ENCODE assay signal across 29 cellular contexts in genomic region chr2:118911166-118911565, GRCh38. TPM values are rescaled to one million over a fixed set of nuclear protein-coding genes. Genes with fewer than 3 reads are reported as not detected.
DNase-seq lines count a peak whose midpoint lies in the region; FAIRE-seq and TF ChIP-seq lines count a peak whose summit lies in the region.
"Had no signal": no experiment of that assay in that cellular context is flagged by ENCODE, and none has a peak within 500 bp of the region (broad histone marks: within the 10 kb centered on the region; RNA-seq: fewer than 3 reads in every experiment).

No MANE protein-coding gene starts in this region.

- H4K20me1 ChIP-seq in osteoblast (ENCODE audit: insufficient read depth, low read length): no peaks in the 10 kb centered on the region
- H4K20me1 ChIP-seq: BLaER1 had no signal

- H3K4me2 ChIP-seq in osteoblast (ENCODE audit: insufficient read depth, low read length): no peak overlapping the region
- H3K4me2 ChIP-seq: BLaER1 had no signal

- no peak overlapping the region for H3K27ac ChIP-seq in esophagus muscularis mucosa (replicated peaks in 1 of 4)
- H3K27ac ChIP-seq in osteoblast (ENCODE audit: low read depth, low read length): no peak overlapping the region
- H3K27ac ChIP-seq: BLaER1 had no signal

- H3K9me3 ChIP-seq in esophagus muscularis mucosa: peaks cover 0 to 9% (median 0%) of the 10 kb centered on the region in 4 donors
- no peaks in the 10 kb centered on the region for H3K9me3 ChIP-seq in osteoblast (ENCODE audit: low read depth, low read length)
- H3K9me3 ChIP-seq: BE2C, BLaER1 had no signal

- H3K27me3 ChIP-seq in bronchial epithelial cell (ENCODE audit: control insufficient read depth, insufficient read depth, low read length) (no peaks in the 10 kb centered on the region), esophagus muscularis mucosa (peaks cover 0 to 26% (median 0%) of the 10 kb centered on the region in 4 donors), osteoblast (ENCODE audit: insufficient read depth, low read length) (no peaks in the 10 kb centered on the region)
- H3K27me3 ChIP-seq: BE2C, BLaER1 had no signal

- H3K79me2 ChIP-seq in osteoblast (ENCODE audit: insufficient read depth, low read length): no peaks in the 10 kb centered on the region

- H2AFZ ChIP-seq in osteoblast (ENCODE audit: low read length): no peak overlapping the region

- intact Hi-C loops in esophagus muscularis mucosa (cut with DNase I): no loop called here

- DNase-seq in bronchial epithelial cell (ENCODE audit: low read depth) (no peak), esophagus muscularis mucosa (ENCODE audit: extremely low spot score) (peak; percentile 77), osteoblast (ENCODE audit: insufficient read length, low spot score, missing footprints) (peak; percentile 61), NAMALWA (ENCODE audit: low spot score) (no peak)
- no peak for DNase-seq in activated CD8-positive, alpha-beta memory T cell treated with anti-CD3 and anti-CD28 coated beads for 24 hours
- DNase-seq: 8988T; ACHN; BE2C; C1 segment of cervical spinal cord; CD4-positive, alpha-beta memory T cell; CD4-positive, CD25-positive, alpha-beta regulatory T cell; CD8-positive, alpha-beta memory T cell; COR-L47; DMS 273 treated with DMSO at 0.1 percent for 48 hours; DMS153; DMS53; DMS79; DND-41; EL; GDM1 had no signal

- H3K36me3 ChIP-seq in bronchial epithelial cell (ENCODE audit: control insufficient read depth, insufficient read depth, low read length) (no peaks in the 10 kb centered on the region), esophagus muscularis mucosa (no peaks in the 10 kb centered on the region), osteoblast (ENCODE audit: insufficient read depth, low read length) (no peaks in the 10 kb centered on the region)
- H3K36me3 ChIP-seq: BE2C, BLaER1 had no signal

- TF ChIP-seq POLR2A in esophagus muscularis mucosa (IDR thresholded peaks at IDR 0.05; ENCODE audit: low read depth): no peak

- no peak overlapping the region for H3K4me3 ChIP-seq in bronchial epithelial cell (ENCODE audit: low read depth, low read length)
- H3K4me3 ChIP-seq in esophagus muscularis mucosa: no peak overlapping the region
- H3K4me3 ChIP-seq in osteoblast (ENCODE audit: insufficient read depth, low read length): no peak overlapping the region
- H3K4me3 ChIP-seq: BLaER1, GM12878 had no signal

- TF ChIP-seq EP300 in esophagus muscularis mucosa (IDR thresholded peaks at IDR 0.05): no peak

- H3K4me1 ChIP-seq in esophagus muscularis mucosa: no peaks in the 10 kb centered on the region
- no peaks in the 10 kb centered on the region for H3K4me1 ChIP-seq in osteoblast (ENCODE audit: insufficient read depth, low read length)
- H3K4me1 ChIP-seq: BE2C, BLaER1 had no signal

- 70% methylated on average over 4 of the region's 4 CpGs for WGBS in esophagus muscularis mucosa

- peak; percentile 7 for FAIRE-seq in bronchial epithelial cell (lab: Jason Lieb, UNC)
- FAIRE-seq: A204.1, GM12878, GM12892, GM18507, GM19239 had no signal

- TF ChIP-seq CTCF in bronchial epithelial cell (IDR thresholded peaks at IDR 0.05; ENCODE audit: insufficient read depth, low read length, severe bottlenecking) (no peak), esophagus muscularis mucosa (IDR thresholded peaks at IDR 0.05) (no peak), osteoblast (IDR thresholded peaks at IDR 0.05; ENCODE audit: extremely low read depth, low read depth, low read length) (no peak)

RNA-seq across cellular contexts. Expression of gene MARCO, which starts 30.8 kb away (rescaled TPM):
- total RNA-seq in bronchial epithelial cell: 0.13 TPM in 1 of 2 replicates, not detected in the other
- 10 to 100 TPM in 2 of 4 donors, 1 to 10 TPM in 2; 7.3 to 19.8 (median 12.9) TPM for total RNA-seq in esophagus muscularis mucosa
- total RNA-seq in osteoblast: not detected in 2 replicates
- total RNA-seq: A673; CD4-positive, CD25-positive, alpha-beta regulatory T cell; CD8-positive, alpha-beta memory T cell; Daoy; G401 had no signal

Comparison
In these comparisons a context has a peak if more than half of its experiments do, and no peak if none do; other contexts are left out.
1. DNase-seq: peak in esophagus muscularis mucosa (single experiment) and osteoblast (single experiment); none in bronchial epithelial cell (single experiment), activated CD8-positive, alpha-beta memory T cell treated with anti-CD3 and anti-CD28 coated beads for 24 hours (single experiment) and NAMALWA (single experiment).